11 cellular contexts compared by ENCODE assay signal in genomic region chr3:169865176-169865800, GRCh38. TPM values are rescaled to one million over a fixed set of nuclear protein-coding genes. Genes with fewer than 3 reads are reported as not detected.
DNase-seq lines count a peak whose midpoint lies in the region; ATAC-seq and TF ChIP-seq lines count a peak whose summit lies in the region.
"Had no signal": no experiment of that assay in that cellular context is flagged by ENCODE, and none has a peak within 500 bp of the region (broad histone marks: within the 10 kb centered on the region; RNA-seq: fewer than 3 reads in every experiment).

No MANE protein-coding gene starts in this region.

- no peak overlapping the region for H3K27ac Mint-ChIP-seq in progenitor cell of endocrine pancreas

- no peaks in the 10 kb centered on the region for H3K27me3 Mint-ChIP-seq in progenitor cell of endocrine pancreas

- intact Hi-C loops in spleen (cut with DNase I; ENCODE audit: low total_unique reads), result loop anchor here (10.0 kb wide), 1 partner anchor 190 kb away; no protein-coding TSS in a partner anchor
- intact Hi-C loops in vagina (cut with DNase I), result no loop called here

- peak; percentile 54 for DNase-seq in activated CD8-positive, alpha-beta memory T cell treated with anti-CD3 and anti-CD28 coated beads, Interleukin-2, amount 50 U/mL, for 48 hours
- DNase-seq in spleen (no peak), vagina (ENCODE audit: extremely low spot score in 2 of 2) (no peak), progenitor cell of endocrine pancreas (ENCODE audit: low spot score, unreplicated experiment) (no peak)
- no peak for DNase-seq in activated CD4-positive, CD25-positive, alpha-beta regulatory T cell treated with anti-CD3 and anti-CD28 coated beads, Interleukin-2, amount 50 U/mL, for 72 hours
- DNase-seq: heart left ventricle, NCI-H524 treated with DMSO at 0.1 percent for 48 hours, pancreas had no signal

- H3K4me1 Mint-ChIP-seq in progenitor cell of endocrine pancreas (ENCODE audit: low read depth), result peaks cover 8% of the 10 kb centered on the region

- TF ChIP-seq CTCF in spleen (IDR thresholded peaks at IDR 0.05 in 8 of 11, conservative IDR thresholded peaks at IDR 0.05 in 3 of 11) (no peak), vagina (IDR thresholded peaks at IDR 0.05) (no peak), progenitor cell of endocrine pancreas (IDR thresholded peaks at IDR 0.05; ENCODE audit: unreplicated experiment) (no peak)

- TF ChIP-seq POLR2A in spleen (IDR thresholded peaks at IDR 0.05) (no peak), vagina (IDR thresholded peaks at IDR 0.05) (no peak)

- H3K36me3 ChIP-seq in spleen (no peaks in the 10 kb centered on the region), vagina (no peaks in the 10 kb centered on the region)
- H3K36me3 ChIP-seq: heart left ventricle, pancreas had no signal

- peak overlapping the region; percentile 6 to 72 (median 60) for H3K27ac ChIP-seq in spleen
- H3K27ac ChIP-seq in vagina, result no peak overlapping the region
- H3K27ac ChIP-seq: heart left ventricle, pancreas had no signal

- no peaks in the 10 kb centered on the region for H3K36me3 Mint-ChIP-seq in progenitor cell of endocrine pancreas (ENCODE audit: insufficient read depth)

- H3K4me3 ChIP-seq in spleen (no peak overlapping the region), vagina (no peak overlapping the region)
- H3K4me3 ChIP-seq: heart left ventricle, pancreas had no signal

- H3K9me3 ChIP-seq in spleen (no peaks in the 10 kb centered on the region), vagina (no peaks in the 10 kb centered on the region)
- H3K9me3 ChIP-seq: heart left ventricle, pancreas had no signal

- H3K4me3 Mint-ChIP-seq in progenitor cell of endocrine pancreas (ENCODE audit: low read depth), result no peak overlapping the region

- 39 to 58% (median 46%) methylated on average over 12 of the region's 12 CpGs for WGBS in spleen, 5 donors

- no peaks in the 10 kb centered on the region for H3K27me3 ChIP-seq in spleen (replicated peaks in 1 of 7)
- H3K27me3 ChIP-seq in vagina, result no peaks in the 10 kb centered on the region
- H3K27me3 ChIP-seq: heart left ventricle, pancreas had no signal

- H3K4me1 ChIP-seq in spleen, result peaks cover 0 to 34% (median 19%) of the 10 kb centered on the region in 6 donors
- H3K4me1 ChIP-seq in vagina, result no peaks in the 10 kb centered on the region

- ATAC-seq in GM18867 (IDR thresholded peaks at IDR 0.05; ENCODE audit: unreplicated experiment) (peak; percentile 41), HG03066 (IDR thresholded peaks at IDR 0.05; ENCODE audit: low read depth, unreplicated experiment) (peak; percentile 58)
- ATAC-seq: heart left ventricle, pancreas had no signal

- no peaks in the 10 kb centered on the region for H3K9me3 Mint-ChIP-seq in progenitor cell of endocrine pancreas (ENCODE audit: low read depth)

RNA-seq across cellular contexts. Expression of gene LRRC31, which starts 4.4 kb away (rescaled TPM):
- total RNA-seq in spleen (under 1 TPM in 4 of 7 donors, not detected in 3; 0.16 to 0.79 (median 0.39) TPM), vagina (not detected), progenitor cell of endocrine pancreas (0.67 and 1.2 TPM in 2 replicates)
- polyA plus RNA-seq in spleen, result under 1 TPM in 2 of 3 donors, not detected in 1; 0.03 to 0.19 TPM
- total RNA-seq: cerebellum had no signal
- polyA plus RNA-seq: heart left ventricle, pancreas had no signal

RNA-seq across cellular contexts. Expression of gene SAMD7, which starts 46.1 kb away (rescaled TPM):
- total RNA-seq in spleen (not detected), vagina (not detected), progenitor cell of endocrine pancreas (not detected in 2 replicates)
- polyA plus RNA-seq in spleen, result under 1 TPM; 0.03 to 0.08 (median 0.04) TPM
- total RNA-seq: cerebellum, heart left ventricle, pancreas had no signal
- polyA plus RNA-seq: heart left ventricle, pancreas had no signal

RNA-seq across cellular contexts. Expression of gene LRRC34, which starts 52.6 kb away (rescaled TPM):
- total RNA-seq in spleen (1 to 10 TPM; 1.2 to 8.9 (median 5.1) TPM), vagina (0.49 TPM), progenitor cell of endocrine pancreas (6.6 and 7.0 TPM in 2 replicates)
- 1 to 10 TPM; 1.9 to 4.6 (median 2.7) TPM for polyA plus RNA-seq in spleen

RNA-seq across cellular contexts. Expression of gene LRRIQ4, which starts 52.6 kb away (rescaled TPM):
- total RNA-seq in spleen, result under 1 TPM in 2 of 7 donors, not detected in 5; 0.19 to 0.27 TPM
- polyA plus RNA-seq in spleen, result under 1 TPM in 1 of 3 donors, not detected in 2; 0.06 TPM
- total RNA-seq in vagina, result not detected
- 0.31 and 0.42 TPM in 2 replicates for total RNA-seq in progenitor cell of endocrine pancreas
- total RNA-seq: heart left ventricle, pancreas had no signal
- polyA plus RNA-seq: heart left ventricle, pancreas had no signal
